Comparison of ENCODE assay signal across 25 cellular contexts in genomic region chr19:5386841-5387240, GRCh38.
"Had no signal": no experiment of that assay in that cellular context is flagged by ENCODE, and none has a peak within 500 bp of the region (broad histone marks: within the 10 kb centered on the region; RNA-seq: fewer than 3 reads in every experiment).

No MANE protein-coding gene starts in this region.

- H3K27ac ChIP-seq: stomach, suprapubic skin, testis, thoracic aorta, thyroid gland, tibial artery, tibial nerve, transverse colon, upper lobe of left lung, upper lobe of right lung, uterus, vagina had no signal

- DNase-seq: stimulated activated CD4-positive, alpha-beta T cell treated with anti-CD3 and anti-CD28 coated beads, Interleukin-2, amount 100 ng/mL, for 48 hours; stimulated activated CD4-positive, alpha-beta T cell treated with anti-CD3 and anti-CD28 coated beads, Interleukin-4, amount 100 ng/mL, for 1 hour; stimulated activated CD4-positive, alpha-beta T cell treated with anti-CD3 and anti-CD28 coated beads, Interleukin-4, amount 100 ng/mL, for 24 hours; stimulated activated CD4-positive, alpha-beta T cell treated with anti-CD3 and anti-CD28 coated beads, Interleukin-4, amount 100 ng/mL, for 4 hours; stimulated activated CD8-positive, alpha-beta memory T cell treated with anti-CD3 and anti-CD28 coated beads, Interleukin-4, amount 100 ng/mL, for 48 hours; stimulated activated naive B cell treated with anti-CD40 and anti-IgM and Interleukin-4, amounts not matched to agents 10 μg/mL and 1 μg/mL and 100 μg/mL, for 72 hours; stimulated activated naive CD4-positive, alpha-beta T cell; stimulated activated naive CD8-positive, alpha-beta T cell treated with anti-CD3 and anti-CD28 coated beads, Interleukin-15, amount 100 ng/mL, for 72 hours; stimulated activated naive CD8-positive, alpha-beta T cell treated with anti-CD3 and anti-CD28 coated beads, Interleukin-15, Interleukin-2, amounts not matched to agents 100 U/mL and 50 U/mL, for 24 hours; stomach; substantia nigra; testis; thyroid gland; tibial artery; transverse colon; upper lobe of left lung; upper lobe of right lung; uterus had no signal

- H3K27me3 ChIP-seq: testis, thyroid gland, upper lobe of left lung, vagina had no signal

- H3K4me3 ChIP-seq: stomach, suprapubic skin, testis, thoracic aorta, thyroid gland, tibial artery, tibial nerve, transverse colon, upper lobe of left lung, upper lobe of right lung, uterus, vagina had no signal

- FAIRE-seq: urothelium cell line had no signal

- H3K9me3 ChIP-seq: testis, thoracic aorta, thyroid gland, upper lobe of right lung had no signal

- ATAC-seq: stimulated activated effector memory CD8-positive, alpha-beta T cell treated with anti-CD3 and anti-CD28 coated beads, Interleukin-12 subunit alpha, Interleukin-12 subunit beta, amount 100 ng/mL, for 72 hours; stimulated activated memory B cell treated with anti-CD40 and anti-IgM and Interleukin-4, amounts not matched to agents 10 μg/mL and 1 μg/mL and 100 μg/mL, for 72 hours; stimulated activated naive B cell treated with anti-CD40 and anti-IgM and Interleukin-4, amounts not matched to agents 10 μg/mL and 1 μg/mL and 100 μg/mL, for 72 hours; stimulated activated naive CD8-positive, alpha-beta T cell treated with anti-CD3 and anti-CD28 coated beads, Interleukin-15, amount 100 ng/mL, for 72 hours; stimulated activated naive CD8-positive, alpha-beta T cell treated with anti-CD3 and anti-CD28 coated beads, Interleukin-15, Interleukin-2, amounts not matched to agents 100 U/mL and 50 U/mL, for 24 hours; upper lobe of right lung had no signal

- H3K36me3 ChIP-seq: stomach, suprapubic skin, thoracic aorta, thyroid gland, tibial artery, tibial nerve, transverse colon, upper lobe of left lung, upper lobe of right lung, uterus, vagina had no signal

- H3K4me1 ChIP-seq: stomach, suprapubic skin, testis, thyroid gland, tibial artery, tibial nerve, transverse colon, upper lobe of left lung, upper lobe of right lung, uterus, vagina had no signal
